16 cellular contexts compared by ENCODE assay signal in the genomic region with DNA sequence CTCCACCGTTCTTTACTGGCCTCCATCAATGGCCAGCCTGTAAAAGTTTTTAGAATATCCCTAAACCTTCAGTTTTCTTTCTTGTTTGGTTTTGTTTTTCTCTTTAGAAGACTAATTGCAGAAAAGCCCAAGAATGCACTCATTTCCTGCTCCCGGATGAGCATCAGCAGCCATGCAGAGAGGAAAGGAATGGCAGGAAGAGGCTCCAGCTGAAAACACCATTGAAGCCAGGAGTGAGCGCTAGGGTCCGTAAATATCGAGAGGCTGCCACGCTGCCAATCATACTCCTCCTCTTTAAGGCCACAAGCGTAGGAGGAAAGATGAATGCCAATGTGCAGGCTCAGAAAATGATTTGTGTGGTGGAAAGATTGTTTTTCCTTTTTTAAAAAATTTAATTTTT. TPM values are rescaled to one million over a fixed set of nuclear protein-coding genes. Genes with fewer than 3 reads are reported as not detected.
DNase-seq lines count a peak whose midpoint lies in the region; ATAC-seq and TF ChIP-seq lines count a peak whose summit lies in the region.
"Had no signal": no experiment of that assay in that cellular context is flagged by ENCODE, and none has a peak within 500 bp of the region (broad histone marks: within the 10 kb centered on the region; RNA-seq: fewer than 3 reads in every experiment).

No MANE protein-coding gene starts in this region.

- H3K4me3 Mint-ChIP-seq in dendritic cell treated with granulocyte-macrophage colony-stimulating factor and Interleukin-4, amounts not matched to agents 40 ng/mL and 50 ng/mL, for 4 days, result no peak overlapping the region
- H3K4me3 Mint-ChIP-seq in activated naive CD8-positive, alpha-beta T cell treated with anti-CD3 and anti-CD28 coated beads for 36 hours, result no peak overlapping the region
- H3K4me3 Mint-ChIP-seq: activated CD8-positive, alpha-beta T cell treated with anti-CD3 and anti-CD28 coated beads, Interleukin-2, amount 10 ng/mL, durations not matched to agents 7 days and 5 days; central memory CD8-positive, alpha-beta T cell had no signal

- peak overlapping the region; percentile 32 for H3K27ac Mint-ChIP-seq in dendritic cell treated with granulocyte-macrophage colony-stimulating factor and Interleukin-4, amounts not matched to agents 40 ng/mL and 50 ng/mL, for 4 days
- H3K27ac Mint-ChIP-seq in activated naive CD8-positive, alpha-beta T cell treated with anti-CD3 and anti-CD28 coated beads for 36 hours, result no peak overlapping the region
- H3K27ac Mint-ChIP-seq: activated CD8-positive, alpha-beta T cell treated with anti-CD3 and anti-CD28 coated beads, Interleukin-2, amount 10 ng/mL, durations not matched to agents 7 days and 5 days had no signal

- H3K36me3 ChIP-seq in heart right ventricle (peaks cover 0 to 7% (median 0%) of the 10 kb centered on the region in 9 donors), subcutaneous abdominal adipose tissue (ENCODE audit: control insufficient read depth in 5 of 5, insufficient read depth in 5 of 5, low read length in 5 of 5) (no peaks in the 10 kb centered on the region)
- H3K36me3 ChIP-seq: esophagus muscularis mucosa, neutrophil had no signal

- no peaks in the 10 kb centered on the region for H3K9me3 ChIP-seq in heart right ventricle
- no peaks in the 10 kb centered on the region for H3K9me3 ChIP-seq in subcutaneous abdominal adipose tissue (ENCODE audit: control insufficient read depth in 5 of 5, low read length in 5 of 5)
- H3K9me3 ChIP-seq: esophagus muscularis mucosa, neutrophil had no signal

- no peak overlapping the region for H3K9ac ChIP-seq in subcutaneous abdominal adipose tissue (ENCODE audit: low read length in 5 of 5)

- no peaks in the 10 kb centered on the region for H3K27me3 Mint-ChIP-seq in dendritic cell treated with granulocyte-macrophage colony-stimulating factor and Interleukin-4, amounts not matched to agents 40 ng/mL and 50 ng/mL, for 4 days
- no peaks in the 10 kb centered on the region for H3K27me3 Mint-ChIP-seq in activated naive CD8-positive, alpha-beta T cell treated with anti-CD3 and anti-CD28 coated beads for 36 hours
- H3K27me3 Mint-ChIP-seq: central memory CD8-positive, alpha-beta T cell had no signal

- H3K4me3 ChIP-seq in heart right ventricle (peak overlapping the region in 1 of 10 donors; percentile 10), subcutaneous abdominal adipose tissue (ENCODE audit: low read depth in 1 of 5, low read length in 5 of 5) (peak overlapping the region in 1 of 5 donors; percentile 15)
- H3K4me3 ChIP-seq: esophagus muscularis mucosa had no signal

- peaks cover 59% of the 10 kb centered on the region for H3K4me1 Mint-ChIP-seq in dendritic cell treated with granulocyte-macrophage colony-stimulating factor and Interleukin-4, amounts not matched to agents 40 ng/mL and 50 ng/mL, for 4 days (ENCODE audit: low read depth)
- peaks cover 14% of the 10 kb centered on the region for H3K4me1 Mint-ChIP-seq in activated naive CD8-positive, alpha-beta T cell treated with anti-CD3 and anti-CD28 coated beads for 36 hours

- 41 to 50% methylated on average over 7 of the region's 7 CpGs for WGBS in heart right ventricle, 2 donors

- no peak for TF ChIP-seq CTCF in heart right ventricle (IDR thresholded peaks at IDR 0.05)

- intact Hi-C loops in heart right ventricle (cut with DNase I) (loop anchor here in 1 of 10 donors (5.0 kb wide), 2 partner anchors 32 to 97 kb away; no protein-coding TSS in a partner anchor), cardiac septum (cut with DNase I) (no loop called here)
- intact Hi-C loops in dendritic cell treated with granulocyte-macrophage colony-stimulating factor and Interleukin-4, amounts not matched to agents 40 ng/mL and 50 ng/mL, for 4 days (cut with micrococcal nuclease), result loop anchor here (5.0 kb wide), 1 partner anchor 42 kb away; no protein-coding TSS in a partner anchor

- H3K4me1 ChIP-seq in heart right ventricle (peaks cover 0 to 42% (median 31%) of the 10 kb centered on the region in 9 donors), subcutaneous abdominal adipose tissue (ENCODE audit: control insufficient read depth in 5 of 5, insufficient read depth in 5 of 5, low read length in 5 of 5) (peaks cover 0 to 48% (median 39%) of the 10 kb centered on the region in 5 donors)

- H3K9me3 Mint-ChIP-seq in dendritic cell treated with granulocyte-macrophage colony-stimulating factor and Interleukin-4, amounts not matched to agents 40 ng/mL and 50 ng/mL, for 4 days, result no peaks in the 10 kb centered on the region
- no peaks in the 10 kb centered on the region for H3K9me3 Mint-ChIP-seq in activated naive CD8-positive, alpha-beta T cell treated with anti-CD3 and anti-CD28 coated beads for 36 hours
- H3K9me3 Mint-ChIP-seq: central memory CD8-positive, alpha-beta T cell had no signal

- peak in 1 of 2 donors; percentile 17 for DNase-seq in heart right ventricle
- no peak for DNase-seq in cardiac septum (ENCODE audit: low spot score)
- DNase-seq in kidney tubule cell (ENCODE audit: low spot score), result peak; percentile 63
- DNase-seq in activated naive CD8-positive, alpha-beta T cell treated with anti-CD3 and anti-CD28 coated beads for 36 hours, result no peak
- no peak for DNase-seq in iPS-NIHi11 (ENCODE audit: low spot score)
- DNase-seq in NCI-H1417 treated with DMSO at 0.1 percent for 48 hours (lab: John Stamatoyannopoulos, UW), result no peak
- DNase-seq: activated CD8-positive, alpha-beta T cell treated with anti-CD3 and anti-CD28 coated beads, Interleukin-2, amount 10 ng/mL, durations not matched to agents 7 days and 5 days; activated naive CD4-positive, alpha-beta T cell; NCI-H1105; NCI-H510A treated with DMSO at 0.1 percent for 48 hours; stimulated activated CD4-positive, alpha-beta T cell treated with anti-CD3 and anti-CD28 coated beads, Interleukin-15, amount 100 ng/mL, for 24 hours had no signal

- no peaks in the 10 kb centered on the region for H3K36me3 Mint-ChIP-seq in dendritic cell treated with granulocyte-macrophage colony-stimulating factor and Interleukin-4, amounts not matched to agents 40 ng/mL and 50 ng/mL, for 4 days (ENCODE audit: low read depth)
- peaks cover 2% of the 10 kb centered on the region for H3K36me3 Mint-ChIP-seq in activated naive CD8-positive, alpha-beta T cell treated with anti-CD3 and anti-CD28 coated beads for 36 hours

- H3K27ac ChIP-seq in heart right ventricle, result peak overlapping the region in 9 of 10 donors; percentile 38 to 82 (median 57)
- H3K27ac ChIP-seq in subcutaneous abdominal adipose tissue (ENCODE audit: low read depth, low read length), result peak overlapping the region; percentile 43
- H3K27ac ChIP-seq: esophagus muscularis mucosa, neutrophil had no signal

- H3K27me3 ChIP-seq in heart right ventricle (no peaks in the 10 kb centered on the region), subcutaneous abdominal adipose tissue (ENCODE audit: control insufficient read depth in 5 of 5, insufficient read depth in 4 of 5, low read length in 5 of 5) (no peaks in the 10 kb centered on the region)
- H3K27me3 ChIP-seq: esophagus muscularis mucosa, neutrophil had no signal

- peak in 4 of 8 donors; percentile 41 to 69 (median 68) for ATAC-seq in heart right ventricle
- ATAC-seq: activated CD8-positive, alpha-beta T cell treated with anti-CD3 and anti-CD28 coated beads, Interleukin-2, amount 10 ng/mL, durations not matched to agents 7 days and 5 days had no signal

RNA-seq across cellular contexts. Expression of a gene that starts 57.4 kb away (rescaled TPM):
- total RNA-seq in heart right ventricle, result under 1 TPM in 1 of 10 donors, not detected in 9; 0.42 TPM
- under 1 TPM in 1 of 2 donors, not detected in 1; 0.04 TPM for polyA plus RNA-seq in heart right ventricle
- not detected for total RNA-seq in cardiac septum
- not detected for total RNA-seq in activated naive CD8-positive, alpha-beta T cell treated with anti-CD3 and anti-CD28 coated beads for 36 hours
- total RNA-seq: activated CD8-positive, alpha-beta T cell treated with anti-CD3 and anti-CD28 coated beads, Interleukin-2, amount 10 ng/mL, durations not matched to agents 7 days and 5 days had no signal

RNA-seq across cellular contexts. Expression of a gene that starts 57.5 kb away (rescaled TPM):
- 10 to 100 TPM; 36.0 to 61.9 (median 53.3) TPM for total RNA-seq in heart right ventricle
- polyA plus RNA-seq in heart right ventricle, result 1 to 10 TPM; 5.1 to 5.9 TPM
- 95.3 TPM for total RNA-seq in cardiac septum
- total RNA-seq in activated naive CD8-positive, alpha-beta T cell treated with anti-CD3 and anti-CD28 coated beads for 36 hours, result 1 to 10 TPM; 6.7 to 6.9 TPM

Comparison
In these comparisons a context has a peak if more than half of its experiments do, and no peak if none do; other contexts are left out.
1. RNA of a gene that starts 57.5 kb away (total RNA-seq): 95.3 TPM in cardiac septum (single experiment) and 36.0 to 61.9 TPM in heart right ventricle; 6.7 to 6.9 TPM in activated naive CD8-positive, alpha-beta T cell treated with anti-CD3 and anti-CD28 coated beads for 36 hours; every median in the first group is over 4 times any median in the second.